ENCODE assay signal across 8 cellular contexts in genomic region chr7:1044189-1045037, GRCh38. TPM values are rescaled to one million over a fixed set of nuclear protein-coding genes. Genes with fewer than 3 reads are reported as not detected.
DNase-seq lines count a peak whose midpoint lies in the region; ATAC-seq lines count a peak whose summit lies in the region.

Gene GPR146, plus strand, starts transcription at chr7:1044546. Its CDS starts 12,970 bp downstream, at chr7:1057516.

- H3K79me1 ChIP-seq in mesendoderm (ENCODE audit: low read length): peaks cover 6% of the 10 kb centered on the region

- H3K4ac ChIP-seq in mesendoderm (ENCODE audit: low read depth, low read length): no peak within 1 kb of the TSS

- H3K4me1 ChIP-seq in effector memory CD4-positive, alpha-beta T cell (ENCODE audit: control insufficient read depth, insufficient read depth, low read length, poor library complexity, severe bottlenecking): peaks cover 56% of the 10 kb centered on the region
- peaks cover 2% of the 10 kb centered on the region for H3K4me1 ChIP-seq in mesendoderm (ENCODE audit: control insufficient read depth, low read depth, low read length)

- ATAC-seq in GM19467 (IDR thresholded peaks at IDR 0.05; ENCODE audit: unreplicated experiment): peak; percentile 75

- H4K8ac ChIP-seq in mesendoderm (ENCODE audit: low read depth, low read length): no peak within 1 kb of the TSS

- H3K79me2 ChIP-seq in mesendoderm (ENCODE audit: control insufficient read depth, insufficient read depth, low read length): no peaks in the 10 kb centered on the region

- no peak within 1 kb of the TSS for H2BK120ac ChIP-seq in mesendoderm (ENCODE audit: low read depth, low read length)

- no CpG with 5 or more reads among the region's 74 CpGs for WGBS in mesendoderm (ENCODE audit: extremely low coverage, insufficient coverage, low lambda C conversion rate)

- H3K36me3 ChIP-seq in effector memory CD4-positive, alpha-beta T cell (ENCODE audit: control insufficient read depth, insufficient read depth, low read length): no peaks in the 10 kb centered on the region
- H3K36me3 ChIP-seq in mesendoderm (ENCODE audit: control insufficient read depth, insufficient read depth, low read length): no peaks in the 10 kb centered on the region

- H3K23ac ChIP-seq in mesendoderm (ENCODE audit: low read length): peak within 1 kb of the TSS; percentile 81

- H2BK15ac ChIP-seq in mesendoderm (replicated peaks; ENCODE audit: low read depth): no peak within 1 kb of the TSS

- H3K18ac ChIP-seq in mesendoderm (ENCODE audit: low read length): no peak within 1 kb of the TSS

- H2BK5ac ChIP-seq in mesendoderm (ENCODE audit: low read length): peak within 1 kb of the TSS; percentile 13

- peak within 1 kb of the TSS; percentile 83 for H3K56ac ChIP-seq in mesendoderm (ENCODE audit: low read length)

- peak within 1 kb of the TSS; percentile 66 for H3K4me2 ChIP-seq in mesendoderm (ENCODE audit: low read length)

- H3K9me3 ChIP-seq in effector memory CD4-positive, alpha-beta T cell (ENCODE audit: control insufficient read depth, low read length): no peaks in the 10 kb centered on the region

- no peaks in the 10 kb centered on the region for H3K27me3 ChIP-seq in effector memory CD4-positive, alpha-beta T cell (replicated peaks; ENCODE audit: control insufficient read depth, insufficient read depth, low read length, poor library complexity, severe bottlenecking)
- H3K27me3 ChIP-seq in mesendoderm (ENCODE audit: insufficient read depth, low read length, poor library complexity): no peaks in the 10 kb centered on the region

- peak within 1 kb of the TSS; percentile 75 for H3K4me3 ChIP-seq in effector memory CD4-positive, alpha-beta T cell (ENCODE audit: insufficient read depth, low read depth, low read length, poor library complexity, severe bottlenecking)
- peak within 1 kb of the TSS; percentile 35 for H3K4me3 ChIP-seq in mesendoderm (ENCODE audit: low read length)

- H3K27ac ChIP-seq in effector memory CD4-positive, alpha-beta T cell (ENCODE audit: insufficient read depth, low read length, poor library complexity, severe bottlenecking): peak within 1 kb of the TSS; percentile 81
- peak within 1 kb of the TSS; percentile 88 for H3K27ac ChIP-seq in mesendoderm (ENCODE audit: low read depth, low read length)

- H2AK5ac ChIP-seq in mesendoderm (ENCODE audit: low read length): peak within 1 kb of the TSS; percentile 19

- peak within 1 kb of the TSS; percentile 73 for H3K9ac ChIP-seq in mesendoderm (ENCODE audit: low read length)

- DNase-seq in COR-L47 (lab: John Stamatoyannopoulos, UW): peak; percentile 95
- DNase-seq in HS-5 (ENCODE audit: low read depth): peak; percentile 70
- peak; percentile 38 for DNase-seq in NK-92 treated with Interleukin-12 subunit alpha and Interleukin-12 subunit beta, amount 100 ng/mL, for 24 hours (lab: John Stamatoyannopoulos, UW)
- DNase-seq in activated CD8-positive, alpha-beta memory T cell treated with anti-CD3 and anti-CD28 coated beads for 24 hours: peak; percentile 98
- DNase-seq in effector memory CD4-positive, alpha-beta T cell: peak; percentile 84 to 86 (median 86)
- DNase-seq in mesendoderm: peak; percentile 98
- DNase-seq in stimulated activated CD8-positive, alpha-beta memory T cell treated with anti-CD3 and anti-CD28 coated beads, Interleukin-12 subunit alpha, Interleukin-12 subunit beta, amount 100 ng/mL, for 4 hours (ENCODE audit: low read depth): peak; percentile 93

- no peak within 1 kb of the TSS for H4K5ac ChIP-seq in mesendoderm (ENCODE audit: low read length)

RNA-seq across cellular contexts. Expression of gene GPR146, which starts in this region (rescaled TPM):
- 0.41 TPM for polyA plus RNA-seq in mesendoderm (2013, experiment 1 of 2)
- 0.42 TPM for polyA plus RNA-seq in mesendoderm (2013, experiment 2 of 2)

Comparison
In these comparisons a context has a peak if more than half of its experiments do, and no peak if none do; other contexts are left out.
1. Peak in every context shown above with its lines: DNase-seq, ATAC-seq, H3K4me3 ChIP-seq and H3K27ac ChIP-seq.
2. DNase-seq: peak in every context shown above with its lines; median percentile 98 in activated CD8-positive, alpha-beta memory T cell treated with anti-CD3 and anti-CD28 coated beads for 24 hours; 98 in mesendoderm; 95 in COR-L47; 93 in stimulated activated CD8-positive, alpha-beta memory T cell treated with anti-CD3 and anti-CD28 coated beads, Interleukin-12 subunit alpha, Interleukin-12 subunit beta, amount 100 ng/mL, for 4 hours; 86 in effector memory CD4-positive, alpha-beta T cell; 70 in HS-5; 38 in NK-92 treated with Interleukin-12 subunit alpha and Interleukin-12 subunit beta, amount 100 ng/mL, for 24 hours.